15 cellular contexts compared by ENCODE assay signal in the genomic region with DNA sequence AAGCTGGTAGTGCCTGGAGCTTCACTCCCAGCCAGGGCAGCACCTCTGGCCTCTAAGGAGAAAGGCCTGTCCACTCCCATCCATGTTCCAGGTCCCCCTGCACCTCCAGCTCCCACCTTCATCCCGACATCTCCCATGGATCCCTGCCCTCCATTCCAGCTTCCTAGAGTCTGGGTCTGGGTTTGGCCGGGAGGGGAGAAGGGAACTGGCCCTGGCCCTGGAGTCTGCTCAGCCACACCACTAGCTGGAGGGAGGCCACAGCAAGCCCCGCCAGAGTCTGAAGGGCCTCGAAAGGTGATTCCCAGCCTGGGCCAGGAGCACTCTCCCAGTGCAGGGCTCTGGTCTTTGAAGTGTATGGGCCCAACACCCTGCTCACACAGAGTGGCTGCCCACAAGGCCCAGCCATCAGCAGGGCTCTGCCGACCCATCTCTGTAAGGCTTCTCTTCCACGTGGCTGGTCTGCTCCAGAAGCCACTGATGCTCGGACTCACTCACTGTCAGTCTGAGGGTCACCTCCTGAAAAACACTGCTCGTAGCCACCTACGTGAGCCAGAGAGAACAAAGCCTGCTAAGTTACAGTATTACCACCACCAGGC. TPM values are rescaled to one million over a fixed set of nuclear protein-coding genes. Genes with fewer than 3 reads are reported as not detected.
DNase-seq lines count a peak whose midpoint lies in the region; ATAC-seq and TF ChIP-seq lines count a peak whose summit lies in the region.
"Had no signal": no experiment of that assay in that cellular context is flagged by ENCODE, and none has a peak within 500 bp of the region (broad histone marks: within the 10 kb centered on the region; RNA-seq: fewer than 3 reads in every experiment).

No MANE protein-coding gene starts in this region.

- H2BK5ac ChIP-seq in mesenchymal stem cell (ENCODE audit: low read depth, low read length, poor library complexity, severe bottlenecking) = no peak overlapping the region

- peaks cover 95% of the 10 kb centered on the region for H3K36me3 Mint-ChIP-seq in Caco-2 (ENCODE audit: insufficient read depth, unreplicated experiment)
- H3K36me3 Mint-ChIP-seq in activated CD8-positive, alpha-beta T cell treated with anti-CD3 and anti-CD28 coated beads for 36 hours (ENCODE audit: low read depth) = peaks cover 49% of the 10 kb centered on the region

- CTCF ChIA-PET in Caco-2 (lab: Charles Lee) = interaction anchor here (0.7 to 4.4 kb wide), 10 partner anchors 11 to 114 kb away, joined by 3 to 76 read pairs (median 8); a partner anchor contains a TSS
- CTCF ChIA-PET in activated CD8-positive, alpha-beta T cell treated with anti-CD3 and anti-CD28 coated beads for 36 hours (lab: Charles Lee) = interaction anchor here (0.7 to 8.9 kb wide), 20 partner anchors 8 to 263 kb away, joined by 3 to 110 read pairs (median 4); a partner anchor contains a TSS

- peaks cover 51% of the 10 kb centered on the region for H3K4me1 Mint-ChIP-seq in Caco-2 (ENCODE audit: low read depth, unreplicated experiment)
- peaks cover 29% of the 10 kb centered on the region for H3K4me1 Mint-ChIP-seq in activated CD8-positive, alpha-beta T cell treated with anti-CD3 and anti-CD28 coated beads for 36 hours (ENCODE audit: low read depth)

- H3K9me3 ChIP-seq in Caco-2 (no peaks in the 10 kb centered on the region), mesenchymal stem cell (ENCODE audit: control insufficient read depth, low read length) (no peaks in the 10 kb centered on the region)
- H3K9me3 ChIP-seq: SJSA1 had no signal

- POLR2A ChIA-PET in Caco-2 (lab: Charles Lee) = interaction anchor here (0.6 to 2.0 kb wide), 5 partner anchors 11 to 81 kb away, joined by 3 to 5 read pairs (median 4); a partner anchor contains a TSS
- POLR2A ChIA-PET in activated CD8-positive, alpha-beta T cell treated with anti-CD3 and anti-CD28 coated beads for 36 hours (lab: Charles Lee) = interaction anchor here (0.6 to 2.3 kb wide), 8 partner anchors 9 to 114 kb away, joined by 3 to 9 read pairs (median 4); no protein-coding TSS in a partner anchor

- H4K8ac ChIP-seq in mesenchymal stem cell (ENCODE audit: low read length) = no peak overlapping the region

- 87% methylated on average over 9 of the region's 9 CpGs for WGBS in mesenchymal stem cell

- H3K4me2 ChIP-seq in mesenchymal stem cell (ENCODE audit: low read length, poor library complexity, severe bottlenecking) = no peak overlapping the region
- H3K4me2 ChIP-seq: GM23338 had no signal

- intact Hi-C loops in Caco-2 (cut with micrococcal nuclease; ENCODE audit: unreplicated experiment) = no loop called here
- intact Hi-C loops in activated CD8-positive, alpha-beta T cell treated with anti-CD3 and anti-CD28 coated beads for 36 hours (cut with micrococcal nuclease) = no loop called here

- no peak overlapping the region for H3K4ac ChIP-seq in mesenchymal stem cell (ENCODE audit: low read depth in 1 of 2, low read length in 2 of 2)

- TF ChIP-seq CTCF in C4-2B (conservative IDR thresholded peaks at IDR 0.05) = no peak
- no peak for TF ChIP-seq CTCF in Caco-2 (IDR thresholded peaks at IDR 0.05; ENCODE audit: insufficient read depth in 1 of 2, low read depth in 1 of 2, low read length in 1 of 2, severe bottlenecking in 1 of 2, unreplicated experiment in 1 of 2)
- no peak for TF ChIP-seq CTCF in activated CD8-positive, alpha-beta T cell treated with anti-CD3 and anti-CD28 coated beads for 36 hours (IDR thresholded peaks at IDR 0.05)

- BruUV-seq in Caco-2 (replicated peaks; lab: Mats Ljungman, UMichigan) = no TSS peak

- peaks cover 18% of the 10 kb centered on the region for H3K36me3 ChIP-seq in Caco-2 (ENCODE audit: control insufficient read depth, insufficient read depth, low read length)
- H3K36me3 ChIP-seq in mesenchymal stem cell (ENCODE audit: control insufficient read depth in 1 of 2, insufficient read depth in 2 of 2, low read depth in 1 of 2, low read length in 2 of 2) = peaks cover 48 to 64% of the 10 kb centered on the region in 2 experiments

- H3K27ac ChIP-seq in C4-2B (peak overlapping the region; percentile 66), mesenchymal stem cell (ENCODE audit: low read length, poor library complexity, severe bottlenecking) (no peak overlapping the region)
- H3K27ac ChIP-seq: SJSA1 had no signal

- no peaks in the 10 kb centered on the region for H3K9me3 Mint-ChIP-seq in Caco-2 (ENCODE audit: unreplicated experiment)
- no peaks in the 10 kb centered on the region for H3K9me3 Mint-ChIP-seq in activated CD8-positive, alpha-beta T cell treated with anti-CD3 and anti-CD28 coated beads for 36 hours
- H3K9me3 Mint-ChIP-seq: CD8-positive, alpha-beta T cell; GM23338 had no signal

- H3K27ac Mint-ChIP-seq in Caco-2 (ENCODE audit: unreplicated experiment) = peak overlapping the region; percentile 83
- H3K27ac Mint-ChIP-seq in activated CD8-positive, alpha-beta T cell treated with anti-CD3 and anti-CD28 coated beads for 36 hours = peak overlapping the region; percentile 43
- H3K27ac Mint-ChIP-seq: GM23338 had no signal

- H2BK12ac ChIP-seq in mesenchymal stem cell (ENCODE audit: low read length in 2 of 2) = no peak overlapping the region

- H2AK5ac ChIP-seq in mesenchymal stem cell (ENCODE audit: low read length, severe bottlenecking) = no peak overlapping the region

- H3K4me1 ChIP-seq in Caco-2 = peaks cover 44% of the 10 kb centered on the region
- H3K4me1 ChIP-seq in mesenchymal stem cell (ENCODE audit: control insufficient read depth, insufficient read depth, low read depth, low read length) = peaks cover 31% of the 10 kb centered on the region

- no peak overlapping the region for H3K18ac ChIP-seq in mesenchymal stem cell (ENCODE audit: low read depth in 1 of 2, low read length in 2 of 2)

- H3K23ac ChIP-seq in mesenchymal stem cell (ENCODE audit: low read length in 2 of 2) = no peak overlapping the region

- peak overlapping the region; percentile 23 for H2BK15ac ChIP-seq in mesenchymal stem cell (ENCODE audit: low read depth, poor library complexity, severe bottlenecking)

- no peak overlapping the region for H3K9ac ChIP-seq in mesenchymal stem cell (ENCODE audit: low read length)

- peak in 1 of 2 experiments; percentile 6 for DNase-seq in Caco-2
- no peak for DNase-seq in activated CD8-positive, alpha-beta T cell treated with anti-CD3 and anti-CD28 coated beads for 36 hours
- no peak for DNase-seq in mesenchymal stem cell
- no peak for DNase-seq in T-helper 2 cell
- no peak for DNase-seq in germinal center (ENCODE audit: low spot score)
- DNase-seq in Ammon's horn (ENCODE audit: low spot score) = no peak
- DNase-seq: GF-D8, NCI-H1436 treated with DMSO at 0.1 percent for 48 hours, NCI-H446 treated with DMSO at 0.1 percent for 48 hours, NCI-H748 treated with DMSO at 0.1 percent for 48 hours had no signal

- no peak overlapping the region for H4K91ac ChIP-seq in mesenchymal stem cell (ENCODE audit: low read length)

- peaks cover 30% of the 10 kb centered on the region for H3K79me1 ChIP-seq in mesenchymal stem cell (replicated peaks; ENCODE audit: low read length, poor library complexity, severe bottlenecking)

- no peak overlapping the region for H2BK120ac ChIP-seq in mesenchymal stem cell (ENCODE audit: low read depth, low read length)

- H3K4me3 Mint-ChIP-seq in Caco-2 (ENCODE audit: unreplicated experiment) = no peak overlapping the region
- no peak overlapping the region for H3K4me3 Mint-ChIP-seq in activated CD8-positive, alpha-beta T cell treated with anti-CD3 and anti-CD28 coated beads for 36 hours
- H3K4me3 Mint-ChIP-seq: CD8-positive, alpha-beta T cell; GM23338 had no signal

- no peak overlapping the region for H3K4me3 ChIP-seq in Caco-2 (ENCODE audit: low read depth, low read length)
- no peak overlapping the region for H3K4me3 ChIP-seq in mesenchymal stem cell (ENCODE audit: insufficient read depth in 1 of 2, low read depth in 1 of 2, low read length in 2 of 2)
- H3K4me3 ChIP-seq: GM23338, SJSA1 had no signal

- no peaks in the 10 kb centered on the region for H3K27me3 Mint-ChIP-seq in Caco-2 (ENCODE audit: insufficient read depth, unreplicated experiment)
- H3K27me3 Mint-ChIP-seq in activated CD8-positive, alpha-beta T cell treated with anti-CD3 and anti-CD28 coated beads for 36 hours = no peaks in the 10 kb centered on the region

- H3K14ac ChIP-seq in mesenchymal stem cell (ENCODE audit: low read length in 2 of 2) = no peak overlapping the region

- H2AFZ ChIP-seq in mesenchymal stem cell (ENCODE audit: low read depth, low read length) = no peak overlapping the region
- H2AFZ ChIP-seq: GM23338 had no signal

- no peak for ATAC-seq in activated CD8-positive, alpha-beta T cell treated with anti-CD3 and anti-CD28 coated beads for 36 hours
- ATAC-seq in GM19351 (IDR thresholded peaks at IDR 0.05; ENCODE audit: unreplicated experiment) = no peak

- no peaks in the 10 kb centered on the region for H3K27me3 ChIP-seq in Caco-2 (replicated peaks; ENCODE audit: control insufficient read depth, insufficient read depth, low read length)
- no peaks in the 10 kb centered on the region for H3K27me3 ChIP-seq in mesenchymal stem cell (ENCODE audit: control insufficient read depth in 1 of 2, insufficient read depth in 1 of 2, low read length in 2 of 2)
- H3K27me3 ChIP-seq: SJSA1 had no signal

RNA-seq across cellular contexts. Expression of a gene that starts 4.7 kb away (rescaled TPM):
- total RNA-seq in Caco-2 (2022) = 84.5 and 89.5 TPM in 2 replicates
- 10 to 100 TPM; 35.5 to 42.4 TPM for total RNA-seq in activated CD8-positive, alpha-beta T cell treated with anti-CD3 and anti-CD28 coated beads for 36 hours
- 29.5 TPM for polyA plus RNA-seq in mesenchymal stem cell (2013, experiment 1 of 2)
- 30.4 TPM for polyA plus RNA-seq in mesenchymal stem cell (2013, experiment 2 of 2)

RNA-seq across cellular contexts. Expression of a gene that starts 23.0 kb away (rescaled TPM):
- 204 and 218 TPM in 2 replicates for total RNA-seq in Caco-2 (2022)
- total RNA-seq in activated CD8-positive, alpha-beta T cell treated with anti-CD3 and anti-CD28 coated beads for 36 hours = 100 to 1,000 TPM; 143 to 150 TPM
- polyA plus RNA-seq in mesenchymal stem cell (2013, experiment 1 of 2) = 126 TPM
- 126 TPM for polyA plus RNA-seq in mesenchymal stem cell (2013, experiment 2 of 2)

RNA-seq across cellular contexts. Expression of a gene that starts 34.4 kb away (rescaled TPM):
- total RNA-seq in Caco-2 (2022) = 12.3 and 14.8 TPM in 2 replicates
- total RNA-seq in activated CD8-positive, alpha-beta T cell treated with anti-CD3 and anti-CD28 coated beads for 36 hours = 1 to 10 TPM; 6.6 to 6.7 TPM
- polyA plus RNA-seq in mesenchymal stem cell (2013, experiment 1 of 2) = 2.4 TPM
- polyA plus RNA-seq in mesenchymal stem cell (2013, experiment 2 of 2) = 1.9 TPM

RNA-seq across cellular contexts. Expression of a gene that starts 58.7 kb away (rescaled TPM):
- 2.2 and 2.4 TPM in 2 replicates for total RNA-seq in Caco-2 (2022)
- not detected for total RNA-seq in activated CD8-positive, alpha-beta T cell treated with anti-CD3 and anti-CD28 coated beads for 36 hours
- polyA plus RNA-seq in mesenchymal stem cell (2013, experiment 1 of 2) = not detected
- polyA plus RNA-seq in mesenchymal stem cell (2013, experiment 2 of 2) = not detected
- total RNA-seq: CD8-positive, alpha-beta T cell; GM23338; SJSA1 had no signal
- polyA plus RNA-seq: GM23338 had no signal
